In genomic region chr5:158943057-158943456, GRCh38 we compare ENCODE assay signal across 11 cellular contexts.
DNase-seq lines count a peak whose midpoint lies in the region; ATAC-seq and TF ChIP-seq lines count a peak whose summit lies in the region.
"Had no signal": no experiment of that assay in that cellular context is flagged by ENCODE, and none has a peak within 500 bp of the region (broad histone marks: within the 10 kb centered on the region; RNA-seq: fewer than 3 reads in every experiment).

No MANE protein-coding gene starts in this region.

- no peak overlapping the region for H4K91ac ChIP-seq in H9 (ENCODE audit: insufficient read length, low read depth, low read length)

- peaks cover 13 to 17% of the 10 kb centered on the region in 2 experiments for H3K4me1 Mint-ChIP-seq in H9

- H3K4me2 ChIP-seq in hepatocyte (no peak overlapping the region), H9 (ENCODE audit: insufficient read depth, insufficient read length, low read length) (no peak overlapping the region)

- no peak overlapping the region for H3K27ac ChIP-seq in HEK293 (ENCODE audit: extremely low read depth, low read depth, low read length)
- H3K27ac ChIP-seq in hepatocyte = no peak overlapping the region
- no peak overlapping the region for H3K27ac ChIP-seq in left lung
- no peak overlapping the region for H3K27ac ChIP-seq in Peyer's patch
- H3K27ac ChIP-seq in H9 (ENCODE audit: insufficient read length, low read depth, low read length) = no peak overlapping the region
- H3K27ac ChIP-seq: upper lobe of left lung had no signal

- no peaks in the 10 kb centered on the region; a peak in 1 of 5 replicates for H3K9me3 Mint-ChIP-seq in H9

- H3K9ac ChIP-seq in adipocyte (ENCODE audit: low read length) = peak overlapping the region; percentile 51
- H3K9ac ChIP-seq in H9 (ENCODE audit: extremely low read depth, insufficient read length, low read length) = no peak overlapping the region

- no peak for ATAC-seq in left lung

- H2BK120ac ChIP-seq in H9 (ENCODE audit: low read depth, low read length, poor library complexity, severe bottlenecking) = no peak overlapping the region

- no peak overlapping the region for H3T11ph ChIP-seq in H9 (ENCODE audit: low read length)

- no peak overlapping the region for H3K4ac ChIP-seq in H9 (ENCODE audit: low read depth, low read length)

- no peak overlapping the region for H2AK5ac ChIP-seq in H9 (ENCODE audit: insufficient read length, low read length)

- H3K56ac ChIP-seq in H9 (ENCODE audit: insufficient read length, low read depth, low read length) = no peak overlapping the region

- H3K36me3 ChIP-seq in HEK293 (ENCODE audit: control insufficient read depth in 2 of 2, insufficient read depth in 1 of 2, low read length in 2 of 2) = no peaks in the 10 kb centered on the region
- peaks cover 45% of the 10 kb centered on the region for H3K36me3 ChIP-seq in adipocyte (ENCODE audit: control insufficient read depth, insufficient read depth, low read length, severe bottlenecking)
- no peaks in the 10 kb centered on the region for H3K36me3 ChIP-seq in hepatocyte (replicated peaks; ENCODE audit: insufficient read depth, low read depth)
- H3K36me3 ChIP-seq in left lung = no peaks in the 10 kb centered on the region
- H3K36me3 ChIP-seq in Peyer's patch = no peaks in the 10 kb centered on the region
- H3K36me3 ChIP-seq: upper lobe of left lung had no signal

- no peaks in the 10 kb centered on the region for H4K20me1 ChIP-seq in hepatocyte (ENCODE audit: insufficient read depth, poor library complexity, severe bottlenecking)
- H4K20me1 ChIP-seq in H9 (ENCODE audit: control insufficient read depth, insufficient read depth, insufficient read length) = no peaks in the 10 kb centered on the region

- DNase-seq in AG10803 (ENCODE audit: low read depth) (peak; percentile 84), adipocyte (ENCODE audit: low read depth) (peak; percentile 66), hepatocyte (ENCODE audit: low spot score) (peak; percentile 28), left lung (no peak), Peyer's patch (no peak), H9 (no peak)
- DNase-seq in activated naive CD4-positive, alpha-beta T cell treated with anti-CD3 and anti-CD28 coated beads, Interleukin-2, amount 50 U/mL, for 16 hours = no peak
- DNase-seq: GDM1, NCI-H524 treated with DMSO at 0.1 percent for 48 hours, upper lobe of left lung had no signal

- H3K23me2 ChIP-seq in H9 (ENCODE audit: insufficient read length, low read depth, low read length, poor library complexity, severe bottlenecking) = no peaks in the 10 kb centered on the region

- H2BK15ac ChIP-seq in H9 (ENCODE audit: low read depth, low read length) = no peak overlapping the region

- H3K27me3 ChIP-seq in adipocyte (replicated peaks; ENCODE audit: control insufficient read depth, insufficient read depth, low read length) (no peaks in the 10 kb centered on the region), hepatocyte (no peaks in the 10 kb centered on the region), left lung (no peaks in the 10 kb centered on the region), Peyer's patch (no peaks in the 10 kb centered on the region), H9 (ENCODE audit: insufficient read depth, low read length) (no peaks in the 10 kb centered on the region)
- H3K27me3 ChIP-seq: upper lobe of left lung had no signal

- H3K18ac ChIP-seq in H9 (ENCODE audit: insufficient read length, low read depth, low read length) = no peak overlapping the region

- H3K14ac ChIP-seq in H9 (ENCODE audit: insufficient read depth, low read length) = no peak overlapping the region

- no peak overlapping the region for H3K4me3 ChIP-seq in AG10803 (ENCODE audit: low read length)
- H3K4me3 ChIP-seq in HEK293 (ENCODE audit: low read depth, low read length) = no peak overlapping the region
- H3K4me3 ChIP-seq in adipocyte (ENCODE audit: low read length) = no peak overlapping the region
- no peak overlapping the region for H3K4me3 ChIP-seq in hepatocyte
- H3K4me3 ChIP-seq in left lung = no peak overlapping the region
- H3K4me3 ChIP-seq in Peyer's patch = no peak overlapping the region
- H3K4me3 ChIP-seq: upper lobe of left lung had no signal

- H3K79me2 ChIP-seq in hepatocyte = no peaks in the 10 kb centered on the region
- H3K79me2 ChIP-seq in H9 (ENCODE audit: insufficient read depth, low read length) = no peaks in the 10 kb centered on the region

- no peak overlapping the region for H3K27ac Mint-ChIP-seq in H9

- peaks cover 80% of the 10 kb centered on the region for H3K27me3 Mint-ChIP-seq in H9 (ENCODE audit: low read depth)

- H3K9me3 ChIP-seq in HEK293 (ENCODE audit: control insufficient read depth, insufficient read depth, low read depth, low read length) (no peaks in the 10 kb centered on the region), adipocyte (ENCODE audit: control insufficient read depth, low read length) (no peaks in the 10 kb centered on the region), hepatocyte (ENCODE audit: low read depth) (no peaks in the 10 kb centered on the region), left lung (no peaks in the 10 kb centered on the region), Peyer's patch (no peaks in the 10 kb centered on the region), H9 (ENCODE audit: control insufficient read depth, low read depth, low read length) (no peaks in the 10 kb centered on the region)
- H3K9me3 ChIP-seq: upper lobe of left lung had no signal

- no peak overlapping the region for H2BK12ac ChIP-seq in H9 (ENCODE audit: insufficient read length, low read depth, low read length)

- H3K4me3 Mint-ChIP-seq in H9 = no peak overlapping the region

- 57% methylated on average over 2 of the region's 2 CpGs for whole genome bisulfite sequencing in hepatocyte (ENCODE audit: low lambda C conversion rate, missing lambda C conversion rate)
- WGBS in H9 (ENCODE audit: extremely low coverage, insufficient read length, low lambda C conversion rate) = no CpG with 5 or more reads among the region's 2 CpGs

- H3K36me3 Mint-ChIP-seq in H9 (ENCODE audit: insufficient read depth in 1 of 3, low read depth in 3 of 3) = peaks cover 0 to 4% (median 0%) of the 10 kb centered on the region in 3 experiments; a peak in 1 of 7 replicates

- POLR2A ChIA-PET in HEK293 (lab: Yijun Ruan, JAX) = no interaction called here

- no peaks in the 10 kb centered on the region for H3K9me2 ChIP-seq in hepatocyte (replicated peaks; ENCODE audit: insufficient read depth)

- no peak overlapping the region for H2BK20ac ChIP-seq in H9 (ENCODE audit: low read depth, low read length, poor library complexity, severe bottlenecking)

- CTCF ChIA-PET in HEK293 (lab: Yijun Ruan, JAX) = interaction anchor here (1.4 kb wide), 1 partner anchor 164 kb away, joined by 3 read pairs; no protein-coding TSS in a partner anchor

- no peak overlapping the region for H4K8ac ChIP-seq in H9 (replicated peaks; ENCODE audit: insufficient read length, low read depth, low read length)

- H2BK5ac ChIP-seq in H9 (ENCODE audit: insufficient read length, low read length) = no peak overlapping the region

- no peak overlapping the region for H3K23ac ChIP-seq in H9 (ENCODE audit: insufficient read length, low read depth, low read length)

- no peak for TF ChIP-seq CTCF in AG10803 (conservative IDR thresholded peaks at IDR 0.05; ENCODE audit: low read length)
- TF ChIP-seq CTCF in HEK293 (tag by site-specific recombination; IDR thresholded peaks at IDR 0.05) = no peak
- no peak for TF ChIP-seq CTCF in hepatocyte (IDR thresholded peaks at IDR 0.05; ENCODE audit: poor library complexity)
- no peak for TF ChIP-seq CTCF in left lung (IDR thresholded peaks at IDR 0.05)
- no peak for TF ChIP-seq CTCF in Peyer's patch (IDR thresholded peaks at IDR 0.05)
- TF ChIP-seq CTCF in H9 (conservative IDR thresholded peaks at IDR 0.05) = no peak

- no peak overlapping the region for H2AFZ ChIP-seq in hepatocyte
- no peak overlapping the region for H2AFZ ChIP-seq in H9 (ENCODE audit: low read length)

- no peaks in the 10 kb centered on the region for H3K79me1 ChIP-seq in H9 (ENCODE audit: insufficient read depth, low read depth, low read length, poor library complexity, severe bottlenecking)

- H3K4me1 ChIP-seq in HEK293 (ENCODE audit: control insufficient read depth, insufficient read depth, low read length) (peaks cover 2% of the 10 kb centered on the region; the same call in 1 of the 2 replicates), adipocyte (ENCODE audit: control insufficient read depth, insufficient read depth, low read length) (peaks cover 31% of the 10 kb centered on the region), hepatocyte (ENCODE audit: insufficient read depth) (no peaks in the 10 kb centered on the region), left lung (no peaks in the 10 kb centered on the region), Peyer's patch (no peaks in the 10 kb centered on the region), H9 (ENCODE audit: insufficient read depth, low read length) (no peaks in the 10 kb centered on the region)
- H3K4me1 ChIP-seq: upper lobe of left lung had no signal

- no peak overlapping the region for H4K5ac ChIP-seq in H9 (ENCODE audit: insufficient read length, low read depth, low read length)

- TF ChIP-seq POLR2A in Peyer's patch (IDR thresholded peaks at IDR 0.05) = no peak

- intact Hi-C loops in left lung (cut with DNase I) = no loop called here

TF ChIP-seq in HEK293, 187 proteins besides CTCF, POLR2A, EP300 and RAD21:
- peak; percentile 31 for TF ChIP-seq ZNF398 (tag by site-specific recombination; IDR thresholded peaks at IDR 0.05)
- 0 out of 2 replicates have a peak, but pooled peaks have one; percentile 43 for TF ChIP-seq ZNF24 (tag by site-specific recombination; IDR thresholded peaks at IDR 0.05)
- TF ChIP-seq PRDM1 (tag by site-specific recombination; IDR thresholded peaks at IDR 0.05) = no peak
- 0 out of 2 replicates have a peak, but pooled peaks have one; percentile 36 for TF ChIP-seq ZNF112 (tag by site-specific recombination; IDR thresholded peaks at IDR 0.05)
- TF ChIP-seq ZNF561 (tag by site-specific recombination; IDR thresholded peaks at IDR 0.05; ENCODE audit: borderline replicate concordance) = no peak

Comparison
In these comparisons a context has a peak if more than half of its experiments do, and no peak if none do; other contexts are left out.
1. DNase-seq: peak in AG10803 (single experiment), adipocyte (single experiment) and hepatocyte (single experiment); none in left lung (0 of 2), activated naive CD4-positive, alpha-beta T cell treated with anti-CD3 and anti-CD28 coated beads, Interleukin-2, amount 50 U/mL, for 16 hours (single experiment), Peyer's patch (0 of 3) and H9 (single experiment).